ENCODE assay signal across 9 cellular contexts in genomic region chr5:140219068-140219971, GRCh38. TPM values are rescaled to one million over a fixed set of nuclear protein-coding genes. Genes with fewer than 3 reads are reported as not detected.
DNase-seq lines count a peak whose midpoint lies in the region; ATAC-seq, FAIRE-seq and TF ChIP-seq lines count a peak whose summit lies in the region.
"Had no signal": no experiment of that assay in that cellular context is flagged by ENCODE, and none has a peak within 500 bp of the region (broad histone marks: within the 10 kb centered on the region; RNA-seq: fewer than 3 reads in every experiment).

No MANE protein-coding gene starts in this region.

- H3K27ac ChIP-seq in A549, result no peak overlapping the region
- H3K27ac ChIP-seq in HEK293 (ENCODE audit: extremely low read depth, low read depth, low read length), result peak overlapping the region; percentile 20; the same call in 1 of the 2 replicates
- H3K27ac ChIP-seq in CD4-positive, alpha-beta T cell (ENCODE audit: low read depth, low read length), result no peak overlapping the region

- POLR2A ChIA-PET in A549 (lab: Yijun Ruan, JAX), result no interaction called here
- POLR2A ChIA-PET in HEK293 (lab: Yijun Ruan, JAX), result interaction anchor here (0.7 kb wide), 1 partner anchor 13 kb away, joined by 3 read pairs; no protein-coding TSS in a partner anchor
- POLR2A ChIA-PET in CD4-positive, alpha-beta T cell (lab: Charles Lee), result no interaction called here

- no peak overlapping the region for H3K9ac ChIP-seq in adipocyte (ENCODE audit: low read length)

- no peak overlapping the region for H3K4me3 Mint-ChIP-seq in glutamatergic neuron (ENCODE audit: unreplicated experiment)
- no peak overlapping the region for H3K4me3 Mint-ChIP-seq in CD4-positive, alpha-beta T cell

- H3K4me2 ChIP-seq in A549, result peak overlapping the region; percentile 20; the same call in 1 of the 3 replicates

- no peaks in the 10 kb centered on the region for H3K9me3 ChIP-seq in A549
- H3K9me3 ChIP-seq in HEK293 (ENCODE audit: control insufficient read depth, insufficient read depth, low read depth, low read length), result no peaks in the 10 kb centered on the region
- H3K9me3 ChIP-seq in adipocyte (ENCODE audit: control insufficient read depth, low read length), result no peaks in the 10 kb centered on the region
- H3K9me3 ChIP-seq in CD4-positive, alpha-beta T cell (ENCODE audit: control insufficient read depth, low read length), result no peaks in the 10 kb centered on the region

- TF ChIP-seq POLR2A in A549 (IDR thresholded peaks at IDR 0.05; ENCODE audit: low read length), result no peak

- no peaks in the 10 kb centered on the region for H3K4me1 Mint-ChIP-seq in glutamatergic neuron (ENCODE audit: low read depth, unreplicated experiment)
- no peaks in the 10 kb centered on the region for H3K4me1 Mint-ChIP-seq in CD4-positive, alpha-beta T cell (ENCODE audit: low read depth)

- no peak for FAIRE-seq in A549 (lab: Jason Lieb, UNC)

- H3K4me3 ChIP-seq in A549, result no peak overlapping the region
- H3K4me3 ChIP-seq in HEK293 (ENCODE audit: low read depth, low read length), result no peak overlapping the region
- no peak overlapping the region for H3K4me3 ChIP-seq in adipocyte (ENCODE audit: low read length)

- intact Hi-C loops in CD4-positive, alpha-beta T cell (cut with DNase I, micrococcal nuclease), result no loop called here

- H3K9me3 Mint-ChIP-seq in glutamatergic neuron (ENCODE audit: unreplicated experiment), result peaks cover 3% of the 10 kb centered on the region
- H3K9me3 Mint-ChIP-seq in CD4-positive, alpha-beta T cell, result no peaks in the 10 kb centered on the region

- H3K4me1 ChIP-seq in A549, result peaks cover 56% of the 10 kb centered on the region
- peaks cover 22% of the 10 kb centered on the region for H3K4me1 ChIP-seq in HEK293 (ENCODE audit: control insufficient read depth, insufficient read depth, low read length)
- peaks cover 60% of the 10 kb centered on the region for H3K4me1 ChIP-seq in adipocyte (ENCODE audit: control insufficient read depth, insufficient read depth, low read length)

- TF ChIP-seq CTCF in A549 (IDR thresholded peaks at IDR 0.05) (no peak), HEK293 (tag by site-specific recombination; IDR thresholded peaks at IDR 0.05) (no peak), glutamatergic neuron (IDR thresholded peaks at IDR 0.05; ENCODE audit: partially characterized antibody, unreplicated experiment) (no peak)
- TF ChIP-seq CTCF in CD4-positive, alpha-beta T cell (IDR thresholded peaks at IDR 0.05), result no peak

- 67% methylated on average over 9 of the region's 9 CpGs for WGBS in A549 (ENCODE audit: missing lambda C conversion rate)

- peaks cover 4% of the 10 kb centered on the region for H3K36me3 Mint-ChIP-seq in glutamatergic neuron (ENCODE audit: unreplicated experiment)
- H3K36me3 Mint-ChIP-seq in CD4-positive, alpha-beta T cell (ENCODE audit: low read depth), result no peaks in the 10 kb centered on the region

- DNase-seq in A549 (ENCODE audit: low read depth in 1 of 2, low spot score in 1 of 2), result no peak
- DNase-seq in adipocyte (ENCODE audit: low read depth), result peak; percentile 27
- peak; percentile 70 for DNase-seq in left lobe of liver (ENCODE audit: low spot score)
- no peak for DNase-seq in glutamatergic neuron
- DNase-seq in activated effector memory CD4-positive, alpha-beta T cell treated with anti-CD3 and anti-CD28 coated beads, Interleukin-2, amount 50 U/mL, for 16 hours, result no peak
- no peak for DNase-seq in CD4-positive, alpha-beta T cell
- DNase-seq: activated CD4-positive, alpha-beta T cell treated with anti-CD3 and anti-CD28 coated beads for 4 hours had no signal

- CTCF ChIA-PET in A549 (lab: Yijun Ruan, JAX), result interaction anchor here (0.8 to 1.4 kb wide), 3 partner anchors 13 to 132 kb away, joined by 3 read pairs; no protein-coding TSS in a partner anchor
- CTCF ChIA-PET in HEK293 (lab: Yijun Ruan, JAX), result interaction anchor here (0.6 to 1.6 kb wide), 3 partner anchors 20 to 45 kb away, joined by 3 to 5 read pairs (median 4); no protein-coding TSS in a partner anchor
- CTCF ChIA-PET in CD4-positive, alpha-beta T cell (lab: Charles Lee), result no interaction called here

- no peak overlapping the region for H3K27ac Mint-ChIP-seq in glutamatergic neuron (ENCODE audit: unreplicated experiment)
- H3K27ac Mint-ChIP-seq in CD4-positive, alpha-beta T cell, result no peak overlapping the region

- TF ChIP-seq EP300 in A549 (IDR thresholded peaks at IDR 0.05), result no peak

- H3K27me3 Mint-ChIP-seq in glutamatergic neuron (ENCODE audit: unreplicated experiment), result peaks cover 4% of the 10 kb centered on the region
- no peaks in the 10 kb centered on the region for H3K27me3 Mint-ChIP-seq in CD4-positive, alpha-beta T cell

- no peaks in the 10 kb centered on the region for H3K27me3 ChIP-seq in adipocyte (replicated peaks; ENCODE audit: control insufficient read depth, insufficient read depth, low read length)
- H3K27me3 ChIP-seq in CD4-positive, alpha-beta T cell (ENCODE audit: control insufficient read depth, insufficient read depth, low read length), result no peaks in the 10 kb centered on the region

- ATAC-seq in A549 (no peak), left lobe of liver (peak; percentile 70), GM18519 (IDR thresholded peaks at IDR 0.05; ENCODE audit: low FRiP score, unreplicated experiment) (no peak)
- ATAC-seq in CD4-positive, alpha-beta T cell (ENCODE audit: poor library complexity), result no peak

- H3K36me3 ChIP-seq in HEK293 (ENCODE audit: control insufficient read depth in 2 of 2, insufficient read depth in 1 of 2, low read length in 2 of 2) (no peaks in the 10 kb centered on the region), adipocyte (ENCODE audit: control insufficient read depth, insufficient read depth, low read length, severe bottlenecking) (no peaks in the 10 kb centered on the region)

- no peak for TF ChIP-seq RAD21 in A549 (conservative IDR thresholded peaks at IDR 0.05 in 1 of 2, IDR thresholded peaks at IDR 0.05 in 1 of 2)

TF ChIP-seq in A549, 52 proteins besides CTCF, POLR2A, EP300 and RAD21 (continues in another document):
- TF ChIP-seq HEYL (CRISPR knock-in tag; IDR thresholded peaks at IDR 0.05) (no peak), HDAC2 (IDR thresholded peaks at IDR 0.05) (no peak), KDM5A (IDR thresholded peaks at IDR 0.05) (no peak), CHD4 (IDR thresholded peaks at IDR 0.05; ENCODE audit: borderline replicate concordance) (no peak), CHD2 (IDR thresholded peaks at IDR 0.05; ENCODE audit: low read length, partially characterized antibody) (no peak), ESRRA (IDR thresholded peaks at IDR 0.05; ENCODE audit: borderline replicate concordance, low read length) (no peak), KDM1A (IDR thresholded peaks at IDR 0.05; ENCODE audit: low read depth) (no peak), RFX5 (IDR thresholded peaks at IDR 0.05) (no peak), JUNB (IDR thresholded peaks at IDR 0.05) (no peak), BCL3 (IDR thresholded peaks at IDR 0.05) (no peak), HES2 (IDR thresholded peaks at IDR 0.05) (no peak)

TF ChIP-seq in HEK293, 187 proteins besides CTCF, POLR2A, EP300 and RAD21 (continues in another document):
- TF ChIP-seq ZNF341 (tag by site-specific recombination; IDR thresholded peaks at IDR 0.05; ENCODE audit: low read depth) (no peak), ZNF510 (tag by site-specific recombination; IDR thresholded peaks at IDR 0.05; ENCODE audit: insufficient replicate concordance) (no peak), OVOL3 (tag by site-specific recombination; IDR thresholded peaks at IDR 0.05) (peak; percentile 42; the same call in 1 of the 2 replicates), ZNF26 (tag by site-specific recombination; IDR thresholded peaks at IDR 0.05) (no peak), SCRT1 (tag by site-specific recombination; IDR thresholded peaks at IDR 0.05; ENCODE audit: borderline replicate concordance) (0 out of 2 replicates have a peak, but pooled peaks have one; percentile 23), ZNF114 (tag by site-specific recombination; IDR thresholded peaks at IDR 0.05) (no peak), PRDM6 (tag by site-specific recombination; IDR thresholded peaks at IDR 0.05) (peak; percentile 58; the same call in 1 of the 2 replicates), ZNF24 (tag by site-specific recombination; IDR thresholded peaks at IDR 0.05) (no peak), OSR2 (tag by site-specific recombination; IDR thresholded peaks at IDR 0.05) (peak; percentile 87; the same call in 1 of the 2 replicates), ZXDB (tag by site-specific recombination; IDR thresholded peaks at IDR 0.05) (peak; percentile 59), ZNF169 (tag by site-specific recombination; IDR thresholded peaks at IDR 0.05) (no peak)

RNA-seq across cellular contexts. Expression of gene CYSTM1, which starts 44.3 kb away (rescaled TPM):
- polyA plus RNA-seq in A549 (2011; rRNA removed), result 76.8 and 82.8 TPM in 2 replicates
- polyA plus RNA-seq in A549 (2012; cell fraction: cytosol; rRNA removed), result 74.8 and 91.0 TPM in 2 replicates
- 35.1 and 41.8 TPM in 2 replicates for polyA plus RNA-seq in A549 (2012; cell fraction: nucleus; rRNA removed)
- polyA plus RNA-seq in A549 (2017; fragmentation: RNase III; extraction: RNeasy Plus Mini Kit Qiagen cat#74134 plus additional on column Dnase treatment), result 83.6 to 103 TPM (median 89.9 TPM) in 3 replicates
- polyA minus RNA-seq in A549 (2011; rRNA and poly(A)+ RNA removed), result 55.3 and 81.1 TPM in 2 replicates
- 24.6 TPM for total RNA-seq in left lobe of liver
- 37.4 TPM for total RNA-seq in glutamatergic neuron (ENCODE audit: unreplicated experiment)
- 1 to 10 TPM; 7.2 to 7.4 TPM for total RNA-seq in CD4-positive, alpha-beta T cell

Comparison
In these comparisons a context has a peak if more than half of its experiments do, and no peak if none do; other contexts are left out.
1. DNase-seq: peak in adipocyte (single experiment) and left lobe of liver (single experiment); none in A549 (0 of 2), glutamatergic neuron (single experiment), activated effector memory CD4-positive, alpha-beta T cell treated with anti-CD3 and anti-CD28 coated beads, Interleukin-2, amount 50 U/mL, for 16 hours (single experiment) and CD4-positive, alpha-beta T cell (0 of 10).